Comparison of ENCODE assay signal across 24 cellular contexts in genomic region chr19:31450696-31451095, GRCh38.
"Had no signal": no experiment of that assay in that cellular context is flagged by ENCODE, and none has a peak within 500 bp of the region (broad histone marks: within the 10 kb centered on the region; RNA-seq: fewer than 3 reads in every experiment).

No MANE protein-coding gene starts in this region.

- H3K36me3 ChIP-seq: brain microvascular endothelial cell, esophagus squamous epithelium had no signal

- DNase-seq: activated CD4-positive, alpha-beta T cell treated with anti-CD3 and anti-CD28 coated beads for 4 hours; activated CD4-positive, alpha-beta T cell treated with anti-CD3 and anti-CD28 coated beads, Interleukin-2, amount 50 U/mL, for 1 hour; activated CD4-positive, alpha-beta T cell treated with anti-CD3 and anti-CD28 coated beads, Interleukin-2, amount 50 U/mL, for 48 hours; activated CD4-positive, CD25-positive, alpha-beta regulatory T cell; activated CD4-positive, CD25-positive, alpha-beta regulatory T cell treated with anti-CD3 and anti-CD28 coated beads, Interleukin-2, amount 50 U/mL, for 72 hours; activated CD8-positive, alpha-beta memory T cell treated with anti-CD3 and anti-CD28 coated beads for 24 hours; activated CD8-positive, alpha-beta T cell treated with anti-CD3 and anti-CD28 coated beads for 36 hours; activated effector memory CD4-positive, alpha-beta T cell treated with anti-CD3 and anti-CD28 coated beads, Interleukin-2, amount 50 U/mL, for 16 hours; activated naive CD4-positive, alpha-beta T cell treated with anti-CD3 and anti-CD28 coated beads for 36 hours; activated T-cell treated with anti-CD3 and anti-CD28 coated beads, Interleukin-2, amount 50 U/mL, for 4 hours; amniotic stem cell; anterior cingulate cortex; brain microvascular endothelial cell; cortex of kidney; dermis blood vessel endothelial cell; effector CD4-positive, alpha-beta T cell; effector memory CD8-positive, alpha-beta T cell; erythroblast; esophagus squamous epithelium; head of caudate nucleus; T-helper 2 cell had no signal

- H3K36me3 Mint-ChIP-seq: activated naive CD8-positive, alpha-beta T cell had no signal

- ATAC-seq: activated CD8-positive, alpha-beta T cell treated with anti-CD3 and anti-CD28 coated beads for 36 hours; activated T-cell treated with anti-CD3 and anti-CD28 coated beads, Interleukin-2, amount 50 U/mL, for 4 hours; activated T-helper 17 cell treated with anti-CD3 and anti-CD28 coated beads, Interleukin-2, amount 50 U/mL, for 72 hours; effector memory CD8-positive, alpha-beta T cell had no signal

- H3K9me3 ChIP-seq: esophagus squamous epithelium had no signal

- H3K4me1 Mint-ChIP-seq: activated T-helper 17 cell treated with anti-CD3 and anti-CD28 coated beads, Interleukin-2, amount 50 U/mL, for 72 hours; central memory CD8-positive, alpha-beta T cell had no signal

- H3K27ac Mint-ChIP-seq: activated CD8-positive, alpha-beta T cell treated with anti-CD3 and anti-CD28 coated beads for 36 hours; activated naive CD4-positive, alpha-beta T cell treated with anti-CD3 and anti-CD28 coated beads for 36 hours; activated naive CD8-positive, alpha-beta T cell; activated T-helper 17 cell treated with anti-CD3 and anti-CD28 coated beads, Interleukin-2, amount 50 U/mL, for 72 hours; effector memory CD8-positive, alpha-beta T cell had no signal

- H3K9me3 Mint-ChIP-seq: activated CD8-positive, alpha-beta T cell treated with anti-CD3 and anti-CD28 coated beads for 36 hours; activated naive CD4-positive, alpha-beta T cell treated with anti-CD3 and anti-CD28 coated beads for 36 hours; activated T-cell treated with anti-CD3 and anti-CD28 coated beads, Interleukin-2, amount 50 U/mL, for 4 hours; activated T-helper 17 cell treated with anti-CD3 and anti-CD28 coated beads, Interleukin-2, amount 50 U/mL, for 72 hours; central memory CD8-positive, alpha-beta T cell; effector memory CD8-positive, alpha-beta T cell had no signal

- H3K27ac ChIP-seq: brain microvascular endothelial cell, esophagus squamous epithelium had no signal

- H3K4me1 ChIP-seq: esophagus squamous epithelium had no signal

- H3K4me3 Mint-ChIP-seq: activated CD8-positive, alpha-beta T cell treated with anti-CD3 and anti-CD28 coated beads for 36 hours; activated naive CD4-positive, alpha-beta T cell treated with anti-CD3 and anti-CD28 coated beads for 36 hours; activated naive CD8-positive, alpha-beta T cell; activated T-cell treated with anti-CD3 and anti-CD28 coated beads, Interleukin-2, amount 50 U/mL, for 4 hours; activated T-helper 17 cell treated with anti-CD3 and anti-CD28 coated beads, Interleukin-2, amount 50 U/mL, for 72 hours; central memory CD8-positive, alpha-beta T cell; effector memory CD8-positive, alpha-beta T cell had no signal

- H3K27me3 ChIP-seq: brain microvascular endothelial cell, esophagus squamous epithelium had no signal

- H3K4me3 ChIP-seq: esophagus squamous epithelium had no signal
